ENCODE assay signal across 8 cellular contexts in the genomic region with DNA sequence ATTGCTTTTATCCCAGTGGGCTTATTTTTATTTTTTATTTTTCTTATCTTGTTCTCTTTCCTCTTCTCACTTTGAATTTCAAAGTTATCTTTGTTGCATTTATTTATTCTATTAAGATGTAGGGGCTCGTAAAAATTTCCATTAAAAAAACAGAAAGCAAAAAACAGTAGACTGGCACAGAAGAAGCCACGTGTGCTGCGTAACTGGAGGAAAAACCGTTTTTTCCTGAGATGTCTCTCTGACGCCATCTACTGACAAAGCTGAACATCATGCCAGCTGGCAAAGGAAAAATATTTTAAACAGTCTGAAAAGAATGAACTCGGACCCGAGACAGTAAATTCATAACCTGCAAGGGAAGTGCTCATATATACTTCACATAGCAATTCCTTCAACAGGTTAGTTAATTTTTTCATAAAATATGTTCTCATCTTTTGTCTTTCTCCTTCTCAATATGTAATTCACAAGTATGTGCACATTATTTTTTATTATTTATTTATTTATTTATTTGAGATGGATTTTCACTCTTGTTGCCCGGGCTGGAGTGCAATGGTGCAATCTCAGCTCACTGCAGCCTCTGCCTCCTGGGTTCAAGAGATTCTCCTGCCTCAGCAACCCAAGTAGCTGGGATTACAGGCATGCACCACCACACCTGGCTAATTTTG. TPM values are rescaled to one million over a fixed set of nuclear protein-coding genes. Genes with fewer than 3 reads are reported as not detected.
A peak's percentile ranks its signal among the peaks of the same experiment; 100 is the strongest.
DNase-seq lines count a peak whose midpoint lies in the region; ATAC-seq, FAIRE-seq and TF ChIP-seq lines count a peak whose summit lies in the region.

No MANE protein-coding gene starts in this region.

- peak; percentile 67 for TF ChIP-seq CTCF in AG04449 (IDR thresholded peaks at IDR 0.05; ENCODE audit: insufficient read depth, low read length, missing control alignments)
- TF ChIP-seq CTCF in GM12873 (IDR thresholded peaks at IDR 0.05; ENCODE audit: insufficient read depth, low read depth, low read length, missing control alignments): peak; percentile 79
- TF ChIP-seq CTCF in bronchial epithelial cell (IDR thresholded peaks at IDR 0.05; ENCODE audit: insufficient read depth, low read length, severe bottlenecking): peak; percentile 69
- TF ChIP-seq CTCF in kidney epithelial cell (IDR thresholded peaks at IDR 0.05; ENCODE audit: insufficient read depth, low read length, poor library complexity, severe bottlenecking): peak; percentile 85
- peak; percentile 59 for TF ChIP-seq CTCF in thoracic aorta (IDR thresholded peaks at IDR 0.05)

- H3K27me3 ChIP-seq in SJCRH30 (no peaks in the 10 kb centered on the region), bronchial epithelial cell (ENCODE audit: control insufficient read depth, insufficient read depth, low read length) (no peaks in the 10 kb centered on the region), kidney epithelial cell (ENCODE audit: control insufficient read depth, insufficient read depth, low read length) (no peaks in the 10 kb centered on the region), thoracic aorta (replicated peaks; ENCODE audit: insufficient read depth) (no peaks in the 10 kb centered on the region)

- H3K9me3 ChIP-seq in SJCRH30 (replicated peaks) (no peaks in the 10 kb centered on the region), thoracic aorta (no peaks in the 10 kb centered on the region)

- DNase-seq in AG04449 (ENCODE audit: low read depth, low spot score): no peak
- DNase-seq in NCI-H1092 (lab: John Stamatoyannopoulos, UW): peak; percentile 40
- DNase-seq in SJCRH30: peak; percentile 45 to 78
- DNase-seq in bronchial epithelial cell (ENCODE audit: low read depth): peak; percentile 59
- no peak for DNase-seq in kidney epithelial cell (ENCODE audit: low read depth)
- no peak for DNase-seq in thoracic aorta (ENCODE audit: low spot score)

- POLR2A ChIA-PET in AG04449 (lab: Yijun Ruan, JAX): interaction anchor here (0.7 to 1.0 kb wide), 3 partner anchors 10 to 132 kb away, joined by 3 to 4 read pairs (median 3); partner anchors contain the start of gene MFSD1

- H3K36me3 ChIP-seq in SJCRH30 (no peaks in the 10 kb centered on the region), bronchial epithelial cell (ENCODE audit: control insufficient read depth, insufficient read depth, low read length) (no peaks in the 10 kb centered on the region), kidney epithelial cell (ENCODE audit: control insufficient read depth, insufficient read depth, low read length) (no peaks in the 10 kb centered on the region), thoracic aorta (no peaks in the 10 kb centered on the region)

- CTCF ChIA-PET in AG04449 (lab: Yijun Ruan, JAX): interaction anchor here (0.6 to 11.0 kb wide), 29 partner anchors 13 to 1185 kb away, joined by 3 to 436 read pairs (median 6); partner anchors contain the start of genes GFM1, LXN and MFSD1

- FAIRE-seq in bronchial epithelial cell (lab: Jason Lieb, UNC): no peak

- H3K27ac ChIP-seq in SJCRH30 (0 out of 2 replicates have a peak overlapping the region, but pooled peaks have one; percentile 2), thoracic aorta (no peak overlapping the region)

- peak; percentile 83 for ATAC-seq in HG02642 (IDR thresholded peaks at IDR 0.05; ENCODE audit: poor library complexity, unreplicated experiment)
- peak; percentile 29 for ATAC-seq in thoracic aorta (ENCODE audit: insufficient number of reproducible peaks, low FRiP score, low read depth)

- peaks cover 4% of the 10 kb centered on the region for H3K4me1 ChIP-seq in SJCRH30
- peaks cover 0 to 5% of the 10 kb centered on the region in 2 donors for H3K4me1 ChIP-seq in thoracic aorta (ENCODE audit: control insufficient read depth in 1 of 2, low read depth in 2 of 2)

- H3K4me3 ChIP-seq in AG04449 (ENCODE audit: low read depth, low read length) (no peak overlapping the region), SJCRH30 (peak overlapping the region; percentile 35), bronchial epithelial cell (ENCODE audit: low read depth, low read length) (no peak overlapping the region), kidney epithelial cell (ENCODE audit: low read depth, low read length) (no peak overlapping the region), thoracic aorta (peak overlapping the region; percentile 61)

RNA-seq across cellular contexts. Expression of gene MFSD1, which starts 10.5 kb away (rescaled TPM):
- total RNA-seq in SJCRH30 (2014; rRNA removed; shearing (Covaris generic)): 18.0 and 23.9 TPM in 2 replicates
- 57.1 and 63.6 TPM in 2 replicates for total RNA-seq in bronchial epithelial cell
- total RNA-seq in kidney epithelial cell: 55.8 and 61.0 TPM in 2 replicates
- total RNA-seq in thoracic aorta: 100 to 1,000 TPM; 114 to 128 TPM

RNA-seq across cellular contexts. Expression of gene RARRES1, which starts 59.1 kb away (rescaled TPM):
- total RNA-seq in SJCRH30 (2014; rRNA removed; shearing (Covaris generic)): not detected in 2 replicates
- total RNA-seq in bronchial epithelial cell (2.4 TPM in 1 of 2 replicates, not detected in the other), kidney epithelial cell (5.3 and 6.9 TPM in 2 replicates), thoracic aorta (10 to 100 TPM in 1 of 2 donors, 1 to 10 TPM in 1; 9.3 to 63.8 TPM)

Comparison
In these comparisons a context has a peak if more than half of its experiments do, and no peak if none do; other contexts are left out.
1. DNase-seq: peak in NCI-H1092 (single experiment), SJCRH30 (2 of 2) and bronchial epithelial cell (single experiment); none in AG04449 (single experiment), kidney epithelial cell (single experiment) and thoracic aorta (single experiment).
2. H3K4me3 ChIP-seq: peak in SJCRH30 (single experiment) and thoracic aorta (single experiment); none in AG04449 (single experiment), bronchial epithelial cell (single experiment) and kidney epithelial cell (single experiment).
3. Peak in every context shown above with its lines, with median percentiles within 50 percentile points of each other: CTCF ChIP-seq.